In the genomic region with DNA sequence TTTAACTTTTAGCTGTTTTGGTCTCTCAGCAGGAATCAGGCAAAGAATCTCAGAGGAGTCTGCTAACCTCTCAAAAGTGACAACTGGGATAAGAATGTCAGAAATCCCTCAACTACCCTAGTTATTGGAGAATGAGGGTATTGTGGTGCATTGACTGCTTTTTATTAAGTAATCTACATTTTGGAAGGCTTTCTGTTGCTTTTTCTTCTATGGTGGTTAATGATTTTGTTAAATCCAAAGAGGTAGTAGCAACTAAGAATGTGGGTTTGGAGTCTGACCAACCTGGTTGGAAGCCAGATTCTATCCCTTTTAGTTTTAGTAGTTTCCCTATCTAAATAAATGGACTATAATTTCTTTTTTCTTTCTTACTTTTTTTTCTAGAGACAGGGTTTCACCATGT, we compare ENCODE assay signal across 20 cellular contexts.
DNase-seq lines count a peak whose midpoint lies in the region; ATAC-seq and TF ChIP-seq lines count a peak whose summit lies in the region.
"Had no signal": no experiment of that assay in that cellular context is flagged by ENCODE, and none has a peak within 500 bp of the region (broad histone marks: within the 10 kb centered on the region; RNA-seq: fewer than 3 reads in every experiment).

No MANE protein-coding gene starts in this region.

- no peaks in the 10 kb centered on the region for H3K36me3 Mint-ChIP-seq in HFFc6 (ENCODE audit: low read depth)
- H3K36me3 Mint-ChIP-seq: CD8-positive, alpha-beta memory T cell had no signal

- no peak for TF ChIP-seq CTCF in HFFc6 (IDR thresholded peaks at IDR 0.05)
- TF ChIP-seq CTCF in astrocyte of the spinal cord (IDR thresholded peaks at IDR 0.05; ENCODE audit: low read depth, low read length): no peak
- TF ChIP-seq CTCF in smooth muscle cell (IDR thresholded peaks at IDR 0.05; ENCODE audit: borderline replicate concordance, insufficient read depth, poor library complexity, severe bottlenecking): no peak

- peak; percentile 52 for DNase-seq in AG08395 (ENCODE audit: low spot score)
- peak; percentile 27 for DNase-seq in HFFc6
- peak; percentile 87 for DNase-seq in astrocyte of the spinal cord (ENCODE audit: low read depth, low spot score)
- peak; percentile 42 for DNase-seq in kidney tubule cell (ENCODE audit: low spot score)
- DNase-seq in activated CD4-positive, CD25-positive, alpha-beta regulatory T cell treated with anti-CD3 and anti-CD28 coated beads, Interleukin-2, amount 50 U/mL, for 72 hours: no peak
- DNase-seq in HuH-7.5 (ENCODE audit: low spot score): no peak
- no peak for DNase-seq in smooth muscle cell (lab: John Stamatoyannopoulos, UW; ENCODE audit: unreplicated experiment)
- DNase-seq: BE2C; CD8-positive, alpha-beta memory T cell; DND-41; NCI-H1436 treated with DMSO at 0.1 percent for 48 hours; NCI-H2107; NCI-H226; NCI-H69 had no signal

- no peak overlapping the region for H2AFZ ChIP-seq in smooth muscle cell (ENCODE audit: low read depth)

- no peaks in the 10 kb centered on the region for H3K9me3 Mint-ChIP-seq in HFFc6
- H3K9me3 Mint-ChIP-seq: CD8-positive, alpha-beta memory T cell; IgD-negative memory B cell had no signal

- H3K4me3 ChIP-seq in astrocyte of the spinal cord (ENCODE audit: low read depth, low read length) (no peak overlapping the region), smooth muscle cell (no peak overlapping the region)
- H3K4me3 ChIP-seq: HAP-1, SK-N-MC had no signal

- no peaks in the 10 kb centered on the region for H3K27me3 ChIP-seq in smooth muscle cell (ENCODE audit: low read depth)
- H3K27me3 ChIP-seq: BE2C had no signal

- no peaks in the 10 kb centered on the region for H3F3A ChIP-seq in smooth muscle cell (ENCODE audit: low read depth)

- no peak overlapping the region for H3K27ac ChIP-seq in smooth muscle cell (ENCODE audit: low read depth)
- H3K27ac ChIP-seq: SK-N-MC had no signal

- H3K9ac ChIP-seq in smooth muscle cell (ENCODE audit: low read depth): no peak overlapping the region

- peaks cover 13% of the 10 kb centered on the region for H3K4me1 Mint-ChIP-seq in HFFc6 (ENCODE audit: low read depth)

- no peak overlapping the region for H3K27ac Mint-ChIP-seq in HFFc6
- H3K27ac Mint-ChIP-seq: CD8-positive, alpha-beta memory T cell; IgD-negative memory B cell had no signal

- H3K27me3 Mint-ChIP-seq in HFFc6 (ENCODE audit: insufficient read depth): peaks cover 3% of the 10 kb centered on the region
- H3K27me3 Mint-ChIP-seq: CD8-positive, alpha-beta memory T cell; IgD-negative memory B cell had no signal

- H3K4me1 ChIP-seq in smooth muscle cell (ENCODE audit: low read depth): no peaks in the 10 kb centered on the region
- H3K4me1 ChIP-seq: HAP-1 had no signal

- H3K36me3 ChIP-seq in smooth muscle cell (ENCODE audit: low read depth): no peaks in the 10 kb centered on the region
- H3K36me3 ChIP-seq: BE2C, HAP-1 had no signal

- no peak overlapping the region for H3K4me3 Mint-ChIP-seq in HFFc6
- H3K4me3 Mint-ChIP-seq: CD8-positive, alpha-beta memory T cell; IgD-negative memory B cell had no signal

- H3K4me2 ChIP-seq in smooth muscle cell: no peak overlapping the region

- H4K20me1 ChIP-seq in smooth muscle cell (ENCODE audit: low read depth): no peaks in the 10 kb centered on the region

- in situ Hi-C loops in astrocyte of the spinal cord (cut with HindIII; ENCODE audit: low sequenced_read_pairs): no loop called here

- H3K79me2 ChIP-seq in smooth muscle cell (ENCODE audit: low read depth): no peaks in the 10 kb centered on the region

- H3K9me3 ChIP-seq in smooth muscle cell (replicated peaks; ENCODE audit: low read depth): no peaks in the 10 kb centered on the region
- H3K9me3 ChIP-seq: BE2C, HAP-1 had no signal

- no peak for ATAC-seq in HG03342 (IDR thresholded peaks at IDR 0.05; ENCODE audit: unreplicated experiment)
- ATAC-seq: Panc1, Right ventricle myocardium inferior had no signal

Comparison
In these comparisons a context has a peak if more than half of its experiments do, and no peak if none do; other contexts are left out.
1. DNase-seq: peak in AG08395 (single experiment), HFFc6 (single experiment), astrocyte of the spinal cord (single experiment) and kidney tubule cell (single experiment); none in activated CD4-positive, CD25-positive, alpha-beta regulatory T cell treated with anti-CD3 and anti-CD28 coated beads, Interleukin-2, amount 50 U/mL, for 72 hours (single experiment), HuH-7.5 (single experiment) and smooth muscle cell (single experiment).